9 cellular contexts compared by ENCODE assay signal in genomic region chr2:26846881-26847662, GRCh38. TPM values are rescaled to one million over a fixed set of nuclear protein-coding genes. Genes with fewer than 3 reads are reported as not detected.
DNase-seq lines count a peak whose midpoint lies in the region; ATAC-seq, FAIRE-seq and TF ChIP-seq lines count a peak whose summit lies in the region.
"Had no signal": no experiment of that assay in that cellular context is flagged by ENCODE, and none has a peak within 500 bp of the region (broad histone marks: within the 10 kb centered on the region; RNA-seq: fewer than 3 reads in every experiment).

No MANE protein-coding gene starts in this region.

- BruUV-seq in endothelial cell of umbilical vein (replicated peaks; lab: Mats Ljungman, UMichigan): no TSS peak

- no peaks in the 10 kb centered on the region for H4K20me1 ChIP-seq in endothelial cell of umbilical vein (replicated peaks; ENCODE audit: control insufficient read depth, extremely low read depth, insufficient read depth, low read length)

- no peaks in the 10 kb centered on the region for H3K9me1 ChIP-seq in endothelial cell of umbilical vein (replicated peaks; ENCODE audit: control insufficient read depth, extremely low read depth, insufficient read depth, low read length)

- TF ChIP-seq POLR2A in endothelial cell of umbilical vein (IDR thresholded peaks at IDR 0.05; ENCODE audit: low read depth, low read length): no peak

- H3K36me3 ChIP-seq in endothelial cell of umbilical vein (ENCODE audit: control insufficient read depth in 2 of 2, extremely low read depth in 1 of 2, insufficient read depth in 2 of 2, low read length in 2 of 2): no peaks in the 10 kb centered on the region

- FAIRE-seq in endothelial cell of umbilical vein (lab: Jason Lieb, UNC): no peak

- no peak overlapping the region for H3K4me3 ChIP-seq in endothelial cell of umbilical vein (replicated peaks in 1 of 3; ENCODE audit: insufficient read depth in 1 of 3, low read depth in 1 of 3, low read length in 3 of 3)

- H3K4me1 ChIP-seq in endothelial cell of umbilical vein (ENCODE audit: control insufficient read depth, extremely low read depth, insufficient read depth, low read length): peaks cover 4% of the 10 kb centered on the region

- DNase-seq in NCI-H1417 (lab: John Stamatoyannopoulos, UW): peak in 2 of 3 experiments; percentile 80 to 90
- no peak for DNase-seq in NCI-H1417 treated with DMSO at 0.1 percent for 48 hours (lab: John Stamatoyannopoulos, UW)
- peak; percentile 78 for DNase-seq in NCI-H748 (lab: John Stamatoyannopoulos, UW; ENCODE audit: unreplicated experiment)
- no peak for DNase-seq in endothelial cell of umbilical vein (ENCODE audit: low read depth, low spot score)
- DNase-seq in sciatic nerve (ENCODE audit: low spot score): no peak
- DNase-seq in ureter (ENCODE audit: low spot score): no peak
- DNase-seq in RKO (ENCODE audit: low spot score): no peak

- H3K4me2 ChIP-seq in endothelial cell of umbilical vein (ENCODE audit: insufficient read depth, low read length): no peak overlapping the region

- H2AFZ ChIP-seq in endothelial cell of umbilical vein (ENCODE audit: low read depth, low read length): no peak overlapping the region

- no peak overlapping the region for H3K9ac ChIP-seq in endothelial cell of umbilical vein (replicated peaks; ENCODE audit: extremely low read depth, insufficient read depth, low read length)

- peaks cover 56 to 76% of the 10 kb centered on the region in 2 experiments for H3K27me3 ChIP-seq in endothelial cell of umbilical vein (ENCODE audit: control insufficient read depth in 2 of 2, insufficient read depth in 2 of 2, low read length in 2 of 2)

- dilution Hi-C loops in endothelial cell of umbilical vein (cut with MboI; ENCODE audit: extremely low pct_ligation_motif_present, low sequenced_read_pairs): no loop called here

- intact Hi-C loops in endothelial cell of umbilical vein (cut with micrococcal nuclease): loop anchor here (1.0 to 5.0 kb wide), 4 partner anchors 75 to 240 kb away; partner anchors contain the start of gene KHK
- intact Hi-C loops in sciatic nerve (cut with DNase I): loop anchor here (5.0 kb wide), 2 partner anchors 75 to 95 kb away; no protein-coding TSS in a partner anchor

- CTCF ChIA-PET in endothelial cell of umbilical vein (lab: Charles Lee): interaction anchor here (0.9 to 3.9 kb wide), 46 partner anchors 7 to 446 kb away, joined by 3 to 210 read pairs (median 6); partner anchors contain the start of genes AGBL5 and KHK

- no peaks in the 10 kb centered on the region for H3K79me2 ChIP-seq in endothelial cell of umbilical vein (ENCODE audit: control insufficient read depth, insufficient read depth, low read length)

- ATAC-seq in sciatic nerve: peak; percentile 23
- no peak for ATAC-seq in GM18873 (IDR thresholded peaks at IDR 0.05; ENCODE audit: low FRiP score, unreplicated experiment)

- POLR2A ChIA-PET in endothelial cell of umbilical vein (lab: Charles Lee): no interaction called here

- H3K9me3 ChIP-seq in endothelial cell of umbilical vein (replicated peaks; ENCODE audit: control insufficient read depth, insufficient read depth, low read length): no peaks in the 10 kb centered on the region

- no peak for TF ChIP-seq CTCF in endothelial cell of umbilical vein (IDR thresholded peaks at IDR 0.05; ENCODE audit: extremely low read depth in 1 of 2, insufficient read depth in 1 of 2, low read depth in 1 of 2, low read length in 2 of 2)

- H3K27ac ChIP-seq in endothelial cell of umbilical vein (ENCODE audit: insufficient read depth, low read depth, low read length): no peak overlapping the region

TF ChIP-seq in endothelial cell of umbilical vein, 7 proteins besides CTCF, POLR2A, EP300 and RAD21:
- TF ChIP-seq POLR2AphosphoS5 (IDR thresholded peaks at IDR 0.05; ENCODE audit: insufficient read depth, low read depth, low read length) (no peak), EZH2 (IDR thresholded peaks at IDR 0.05; ENCODE audit: borderline replicate concordance, low read depth, low read length, severe bottlenecking) (peak; percentile 7)

RNA-seq across cellular contexts. Expression of gene DPYSL5, which starts 0.9 kb away (rescaled TPM):
- total RNA-seq in endothelial cell of umbilical vein (not detected in 2 replicates), sciatic nerve (not detected), ureter (not detected)
- not detected in 2 replicates for polyA plus RNA-seq in endothelial cell of umbilical vein
- not detected in 2 replicates for polyA plus RNA-seq in endothelial cell of umbilical vein (2011; cell fraction: cytosol; rRNA removed)
- polyA plus RNA-seq in endothelial cell of umbilical vein (2011; cell fraction: nucleus; rRNA removed): not detected in 2 replicates
- not detected in 2 replicates for polyA plus RNA-seq in endothelial cell of umbilical vein (2012)
- not detected in 2 replicates for polyA minus RNA-seq in endothelial cell of umbilical vein
- polyA minus RNA-seq in endothelial cell of umbilical vein (2011; cell fraction: cytosol; rRNA and poly(A)+ RNA removed): not detected
- not detected in 2 replicates for polyA minus RNA-seq in endothelial cell of umbilical vein (2011; cell fraction: nucleus; rRNA and poly(A)+ RNA removed)
- total RNA-seq: dermis blood vessel endothelial cell had no signal

Comparison
In these comparisons a context has a peak if more than half of its experiments do, and no peak if none do; other contexts are left out.
1. DNase-seq: peak in NCI-H1417 (2 of 3) and NCI-H748 (single experiment); none in NCI-H1417 treated with DMSO at 0.1 percent for 48 hours (single experiment), endothelial cell of umbilical vein (single experiment), sciatic nerve (single experiment), ureter (single experiment) and RKO (single experiment).